In the genomic region with DNA sequence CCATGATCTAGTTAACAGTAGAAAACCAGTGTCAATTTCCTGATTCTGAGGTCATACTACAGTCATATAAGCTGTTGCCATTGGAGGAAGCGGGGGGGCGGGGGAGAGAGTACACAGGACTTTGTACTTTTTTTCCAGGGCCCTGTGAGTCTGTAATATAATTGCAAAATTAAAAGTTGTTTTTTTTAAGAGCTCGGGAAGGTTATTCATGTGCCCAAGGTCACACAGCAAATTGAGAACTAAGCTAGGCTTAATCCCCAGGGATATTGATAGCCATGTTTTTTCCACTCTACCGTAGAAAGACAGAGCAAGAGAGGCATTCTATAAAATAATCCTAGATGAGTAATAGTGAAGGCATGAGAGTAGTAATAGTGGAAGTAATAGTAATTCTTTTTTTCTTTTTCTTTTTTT, we compare ENCODE assay signal across 15 cellular contexts.
DNase-seq lines count a peak whose midpoint lies in the region; ATAC-seq and TF ChIP-seq lines count a peak whose summit lies in the region.
"Had no signal": no experiment of that assay in that cellular context is flagged by ENCODE, and none has a peak within 500 bp of the region (broad histone marks: within the 10 kb centered on the region; RNA-seq: fewer than 3 reads in every experiment).

No MANE protein-coding gene starts in this region.

- H3K27ac Mint-ChIP-seq in Calu3 (ENCODE audit: unreplicated experiment) = no peak overlapping the region
- peak overlapping the region; percentile 5 to 78 (median 56) for H3K27ac Mint-ChIP-seq in nephron
- H3K27ac Mint-ChIP-seq: activated CD8-positive, alpha-beta memory T cell treated with anti-CD3 and anti-CD28 coated beads, Interleukin-2, amount 10 ng/mL, durations not matched to agents 7 days and 5 days; activated naive CD4-positive, alpha-beta T cell treated with anti-CD3 and anti-CD28 coated beads, Interleukin-2, amount 50 U/mL, for 24 hours had no signal

- H3K9me3 Mint-ChIP-seq in Calu3 (ENCODE audit: low read depth, unreplicated experiment) (no peaks in the 10 kb centered on the region), nephron (peaks cover 19% of the 10 kb centered on the region)
- H3K9me3 Mint-ChIP-seq: activated naive CD4-positive, alpha-beta T cell treated with anti-CD3 and anti-CD28 coated beads, Interleukin-2, amount 50 U/mL, for 24 hours had no signal

- H3K27me3 Mint-ChIP-seq in Calu3 (ENCODE audit: unreplicated experiment) = no peaks in the 10 kb centered on the region
- peaks cover 11% of the 10 kb centered on the region for H3K27me3 Mint-ChIP-seq in nephron (ENCODE audit: low read depth)
- H3K27me3 Mint-ChIP-seq: activated CD8-positive, alpha-beta memory T cell treated with anti-CD3 and anti-CD28 coated beads, Interleukin-2, amount 10 ng/mL, durations not matched to agents 7 days and 5 days had no signal

- ATAC-seq in HG02588 (IDR thresholded peaks at IDR 0.05; ENCODE audit: unreplicated experiment) = no peak
- ATAC-seq: activated CD8-positive, alpha-beta memory T cell treated with anti-CD3 and anti-CD28 coated beads, Interleukin-2, amount 10 ng/mL, durations not matched to agents 7 days and 5 days; Right ventricle myocardium inferior had no signal

- no peaks in the 10 kb centered on the region for H3K27me3 ChIP-seq in SJCRH30

- H3K4me1 ChIP-seq in SJCRH30 = peaks cover 32% of the 10 kb centered on the region

- CTCF ChIA-PET in Calu3 (lab: Charles Lee) = interaction anchor here (0.6 kb wide), 1 partner anchor 14 kb away, joined by 3 read pairs; no protein-coding TSS in a partner anchor

- H3K4me1 Mint-ChIP-seq in Calu3 (ENCODE audit: low read depth, unreplicated experiment) (peaks cover 31% of the 10 kb centered on the region), nephron (peaks cover 37% of the 10 kb centered on the region)
- H3K4me1 Mint-ChIP-seq: activated CD8-positive, alpha-beta memory T cell treated with anti-CD3 and anti-CD28 coated beads, Interleukin-2, amount 10 ng/mL, durations not matched to agents 7 days and 5 days; activated naive CD4-positive, alpha-beta T cell treated with anti-CD3 and anti-CD28 coated beads, Interleukin-2, amount 50 U/mL, for 24 hours had no signal

- H3K4me3 Mint-ChIP-seq in Calu3 (ENCODE audit: low read depth, unreplicated experiment) (no peak overlapping the region), nephron (no peak overlapping the region)
- H3K4me3 Mint-ChIP-seq: activated CD8-positive, alpha-beta memory T cell treated with anti-CD3 and anti-CD28 coated beads, Interleukin-2, amount 10 ng/mL, durations not matched to agents 7 days and 5 days; activated naive CD4-positive, alpha-beta T cell treated with anti-CD3 and anti-CD28 coated beads, Interleukin-2, amount 50 U/mL, for 24 hours had no signal

- no peaks in the 10 kb centered on the region; the same call in 1 of the 2 replicates for H3K36me3 ChIP-seq in SJCRH30
- H3K36me3 ChIP-seq: esophagus squamous epithelium had no signal

- intact Hi-C loops in Calu3 (cut with micrococcal nuclease; ENCODE audit: unreplicated experiment) = no loop called here

- peaks cover 15% of the 10 kb centered on the region for H3K9me3 ChIP-seq in SJCRH30 (replicated peaks)

- no peak overlapping the region for H3K4me3 ChIP-seq in SJCRH30
- H3K4me3 ChIP-seq: esophagus squamous epithelium had no signal

- TF ChIP-seq CTCF in Calu3 (IDR thresholded peaks at IDR 0.05; ENCODE audit: unreplicated experiment) = no peak
- no peak for TF ChIP-seq CTCF in nephron (IDR thresholded peaks at IDR 0.05; ENCODE audit: unreplicated experiment in 3 of 3)

- H3K36me3 Mint-ChIP-seq in Calu3 (ENCODE audit: insufficient read depth, unreplicated experiment) (no peaks in the 10 kb centered on the region), nephron (ENCODE audit: low read depth) (no peaks in the 10 kb centered on the region)
- H3K36me3 Mint-ChIP-seq: activated CD8-positive, alpha-beta memory T cell treated with anti-CD3 and anti-CD28 coated beads, Interleukin-2, amount 10 ng/mL, durations not matched to agents 7 days and 5 days; activated naive CD4-positive, alpha-beta T cell treated with anti-CD3 and anti-CD28 coated beads, Interleukin-2, amount 50 U/mL, for 24 hours had no signal

- H3K27ac ChIP-seq in SJCRH30 = peak overlapping the region; percentile 34; the same call in 1 of the 2 replicates
- H3K27ac ChIP-seq: esophagus squamous epithelium had no signal

- BruUV-seq in Calu3 (replicated peaks; lab: Mats Ljungman, UMichigan) = no TSS peak

- DNase-seq in Calu3 = peak; percentile 60
- peak in 1 of 2 experiments; percentile 46 for DNase-seq in SJCRH30
- peak; percentile 25 for DNase-seq in fibroblast of gingiva (ENCODE audit: low read depth)
- no peak for DNase-seq in NCI-H1105 (lab: John Stamatoyannopoulos, UW)
- no peak for DNase-seq in SKM-1 treated with dmso at 0.1 percent for 144 hours (lab: John Stamatoyannopoulos, UW; ENCODE audit: unreplicated experiment)
- DNase-seq in NCI-H1092 treated with DMSO at 0.1 percent for 48 hours (lab: John Stamatoyannopoulos, UW) = no peak
- DNase-seq: activated CD8-positive, alpha-beta memory T cell treated with anti-CD3 and anti-CD28 coated beads, Interleukin-2, amount 10 ng/mL, durations not matched to agents 7 days and 5 days; cerebellar nuclear complex; DMS 273 treated with DMSO at 0.1 percent for 48 hours; esophagus squamous epithelium; NCI-H1930 had no signal

Comparison
In these comparisons a context has a peak if more than half of its experiments do, and no peak if none do; other contexts are left out.
1. DNase-seq: peak in Calu3 (single experiment) and fibroblast of gingiva (single experiment); none in NCI-H1105 (single experiment), SKM-1 treated with dmso at 0.1 percent for 144 hours (single experiment) and NCI-H1092 treated with DMSO at 0.1 percent for 48 hours (single experiment).